9 cellular contexts compared by ENCODE assay signal in the genomic region with DNA sequence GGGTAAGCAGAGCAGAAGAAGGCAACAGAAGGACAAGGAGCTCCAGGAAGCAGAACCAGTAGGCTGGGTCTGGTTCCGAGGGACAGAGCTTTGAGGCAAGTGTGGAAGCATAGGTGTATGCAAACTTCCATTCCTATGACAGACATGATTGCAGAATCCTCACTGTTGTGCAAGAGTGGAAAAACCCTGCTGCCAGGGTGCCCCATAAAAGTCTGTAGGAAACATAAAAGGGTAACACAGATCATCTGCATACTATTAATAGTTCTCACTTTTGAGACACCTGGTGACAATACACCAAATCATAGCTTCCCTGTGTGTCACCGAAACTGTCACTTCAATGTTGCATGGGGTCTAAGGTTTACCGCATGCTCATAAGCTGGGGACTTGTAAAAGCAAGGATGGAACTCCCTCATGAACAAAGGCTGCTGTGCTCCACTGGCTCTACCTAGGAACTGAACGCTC. TPM values are rescaled to one million over a fixed set of nuclear protein-coding genes. Genes with fewer than 3 reads are reported as not detected.
DNase-seq lines count a peak whose midpoint lies in the region; ATAC-seq and TF ChIP-seq lines count a peak whose summit lies in the region.
"Had no signal": no experiment of that assay in that cellular context is flagged by ENCODE, and none has a peak within 500 bp of the region (broad histone marks: within the 10 kb centered on the region; RNA-seq: fewer than 3 reads in every experiment).

No MANE protein-coding gene starts in this region.

- CTCF ChIA-PET in T-cell (lab: Charles Lee): no interaction called here

- no peaks in the 10 kb centered on the region for H3K9me3 ChIP-seq in stomach

- peaks cover 34% of the 10 kb centered on the region for H3K36me3 Mint-ChIP-seq in T-helper 1 cell treated with Interleukin-12 subunit alpha and Interleukin-12 subunit beta and Interleukin-4 antibody, amounts not matched to agents 30 μg/mL and 1 μg/mL, for 36 hours (ENCODE audit: low read depth)
- H3K36me3 Mint-ChIP-seq in T-cell (peaks cover 52% of the 10 kb centered on the region), osteocyte (ENCODE audit: unreplicated experiment) (peaks cover 40% of the 10 kb centered on the region)

- H3K4me3 ChIP-seq in stomach: no peak overlapping the region

- TF ChIP-seq CTCF in osteocyte (IDR thresholded peaks at IDR 0.05) (no peak), stomach (IDR thresholded peaks at IDR 0.05) (no peak)

- DNase-seq in T-helper 1 cell (no peak), HCEC 1CT (peak; percentile 9), T-cell (no peak), osteocyte (ENCODE audit: extremely low spot score, unreplicated experiment) (no peak), stomach (no peak), SIG-M5 treated with dmso at 0.1 percent for 504 hours (lab: John Stamatoyannopoulos, UW; ENCODE audit: unreplicated experiment) (no peak), hippocampal formation (lab: John Stamatoyannopoulos, UW) (no peak)
- DNase-seq: NCI-H1694 treated with DMSO at 0.1 percent for 48 hours had no signal

- H3K4me3 Mint-ChIP-seq in T-helper 1 cell treated with Interleukin-12 subunit alpha and Interleukin-12 subunit beta and Interleukin-4 antibody, amounts not matched to agents 30 μg/mL and 1 μg/mL, for 36 hours: no peak overlapping the region
- H3K4me3 Mint-ChIP-seq in T-cell: no peak overlapping the region
- no peak overlapping the region for H3K4me3 Mint-ChIP-seq in osteocyte (ENCODE audit: unreplicated experiment)

- TF ChIP-seq EP300 in stomach (IDR thresholded peaks at IDR 0.05): no peak

- H3K27me3 Mint-ChIP-seq in T-helper 1 cell treated with Interleukin-12 subunit alpha and Interleukin-12 subunit beta and Interleukin-4 antibody, amounts not matched to agents 30 μg/mL and 1 μg/mL, for 36 hours (ENCODE audit: low read depth): no peaks in the 10 kb centered on the region
- H3K27me3 Mint-ChIP-seq in T-cell: no peaks in the 10 kb centered on the region
- H3K27me3 Mint-ChIP-seq in osteocyte (ENCODE audit: unreplicated experiment): no peaks in the 10 kb centered on the region

- H3K27me3 ChIP-seq in stomach: no peaks in the 10 kb centered on the region

- peak overlapping the region; percentile 24 for H3K27ac Mint-ChIP-seq in T-helper 1 cell treated with Interleukin-12 subunit alpha and Interleukin-12 subunit beta and Interleukin-4 antibody, amounts not matched to agents 30 μg/mL and 1 μg/mL, for 36 hours
- H3K27ac Mint-ChIP-seq in T-cell (peak overlapping the region; percentile 3 to 9), osteocyte (ENCODE audit: unreplicated experiment) (peak overlapping the region; percentile 96)

- POLR2A ChIA-PET in T-cell (lab: Charles Lee): interaction anchor here in 1 of 2 donors (0.6 kb wide), 1 partner anchor 240 kb away, joined by 5 read pairs; no protein-coding TSS in a partner anchor

- ATAC-seq in T-cell (replicated peaks in 1 of 4): no peak

- H3K9me3 Mint-ChIP-seq in T-helper 1 cell treated with Interleukin-12 subunit alpha and Interleukin-12 subunit beta and Interleukin-4 antibody, amounts not matched to agents 30 μg/mL and 1 μg/mL, for 36 hours: no peaks in the 10 kb centered on the region
- H3K9me3 Mint-ChIP-seq in T-cell: no peaks in the 10 kb centered on the region
- no peaks in the 10 kb centered on the region for H3K9me3 Mint-ChIP-seq in osteocyte (ENCODE audit: unreplicated experiment)

- peaks cover 15 to 46% (median 31%) of the 10 kb centered on the region in 4 donors for H3K4me1 ChIP-seq in stomach

- no peak for TF ChIP-seq POLR2A in stomach (IDR thresholded peaks at IDR 0.05)

- H3K36me3 ChIP-seq in stomach: peaks cover 23 to 72% (median 66%) of the 10 kb centered on the region in 4 donors

- intact Hi-C loops in stomach (cut with DNase I; ENCODE audit: low total_unique reads): no loop called here

- 83 to 98% (median 87%) methylated on average over 4 of the region's 4 CpGs for WGBS in stomach, 5 donors

- peak overlapping the region in 2 of 5 donors; percentile 24 for H3K27ac ChIP-seq in stomach

- H3K4me1 Mint-ChIP-seq in T-helper 1 cell treated with Interleukin-12 subunit alpha and Interleukin-12 subunit beta and Interleukin-4 antibody, amounts not matched to agents 30 μg/mL and 1 μg/mL, for 36 hours (ENCODE audit: low read depth): peaks cover 38% of the 10 kb centered on the region
- peaks cover 40 to 60% (median 56%) of the 10 kb centered on the region in 3 donors for H3K4me1 Mint-ChIP-seq in T-cell
- H3K4me1 Mint-ChIP-seq in osteocyte (ENCODE audit: unreplicated experiment): peaks cover 55% of the 10 kb centered on the region

RNA-seq across cellular contexts. Expression of gene ARHGAP17, which starts 39.7 kb away (rescaled TPM):
- 10 to 100 TPM; 61.5 to 78.1 (median 72.5) TPM for total RNA-seq in T-cell
- total RNA-seq in osteocyte: 93.4 and 97.3 TPM in 2 replicates
- total RNA-seq in stomach: 100 to 1,000 TPM in 2 of 5 donors, 10 to 100 TPM in 3; 30.3 to 414 (median 74.9) TPM
- polyA plus RNA-seq in stomach: 10 to 100 TPM; 18.4 to 22.7 (median 20.5) TPM

Comparison
In these comparisons a context has a peak if more than half of its experiments do, and no peak if none do; other contexts are left out.
1. H3K27ac Mint-ChIP-seq: peak in every context shown above with its lines; median percentile 96 in osteocyte; 24 in T-helper 1 cell treated with Interleukin-12 subunit alpha and Interleukin-12 subunit beta and Interleukin-4 antibody, amounts not matched to agents 30 μg/mL and 1 μg/mL, for 36 hours; 6 in T-cell.